1 cellular context compared by ENCODE assay signal in the genomic region with DNA sequence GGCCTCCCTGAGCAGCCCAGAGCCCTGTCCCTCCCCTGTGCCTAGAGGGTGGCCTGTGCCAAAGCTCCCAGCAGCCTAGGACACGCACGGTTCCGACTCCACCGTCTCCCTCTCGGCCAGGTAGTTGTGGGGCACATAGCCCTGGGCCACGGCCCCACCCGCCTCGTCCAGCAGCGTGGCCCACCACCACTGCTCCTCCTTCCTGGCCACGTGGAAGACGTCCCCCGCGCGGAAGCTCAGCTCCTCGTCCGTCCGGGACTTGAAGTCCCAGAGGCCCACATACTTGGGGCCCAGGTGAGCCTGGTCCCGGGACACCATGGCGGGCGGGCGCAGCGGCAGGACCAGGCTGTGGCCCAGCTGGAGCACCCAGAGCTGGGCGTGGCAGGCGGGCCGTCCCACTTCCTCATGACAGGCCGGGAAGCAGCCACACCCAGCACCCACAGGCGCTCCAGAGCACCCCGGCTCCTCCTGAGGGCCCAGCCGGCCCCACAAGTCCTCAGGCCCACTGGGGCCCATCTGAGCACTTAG.
TF ChIP-seq lines count a peak whose summit lies in the region.

Gene PTK6, minus strand, starts transcription at position 380 of the 528 bp plus-strand sequence. Its CDS starts 62 bp downstream, at position 318.

TF ChIP-seq in HepG2, 621 proteins besides CTCF, POLR2A, EP300 and RAD21:
- TF ChIP-seq ZBTB38 (CRISPR knock-in tag; IDR thresholded peaks at IDR 0.05) (peak; percentile 57; the same call in 1 of the 2 replicates), HINFP (CRISPR knock-in tag; IDR thresholded peaks at IDR 0.05; ENCODE audit: low read depth) (no peak), MED8 (CRISPR knock-in tag; IDR thresholded peaks at IDR 0.05; ENCODE audit: insufficient replicate concordance) (peak; percentile 32), ZNF274 (CRISPR knock-in tag; IDR thresholded peaks at IDR 0.05) (peak; percentile 54; the same call in 1 of the 2 replicates), ZNF572 (CRISPR knock-in tag; IDR thresholded peaks at IDR 0.05) (0 out of 2 replicates have a peak, but pooled peaks have one; percentile 40), ZNF354B (CRISPR knock-in tag; IDR thresholded peaks at IDR 0.05) (no peak), CBFB (CRISPR knock-in tag; IDR thresholded peaks at IDR 0.05) (0 out of 2 replicates have a peak, but pooled peaks have one; percentile 31), ZNF547 (CRISPR knock-in tag; IDR thresholded peaks at IDR 0.05) (0 out of 2 replicates have a peak, but pooled peaks have one; percentile 3), ZNF225 (CRISPR knock-in tag; IDR thresholded peaks at IDR 0.05) (no peak), ZNF772 (CRISPR knock-in tag; IDR thresholded peaks at IDR 0.05) (no peak), NCOR1 (IDR thresholded peaks at IDR 0.05; ENCODE audit: borderline replicate concordance, low read length) (no peak), ZNF333 (CRISPR knock-in tag; IDR thresholded peaks at IDR 0.05; ENCODE audit: borderline replicate concordance) (peak; percentile 75), RXRA (CRISPR knock-in tag; IDR thresholded peaks at IDR 0.05) (0 out of 2 replicates have a peak, but pooled peaks have one; percentile 32), ZNF235 (CRISPR knock-in tag; IDR thresholded peaks at IDR 0.05; ENCODE audit: borderline replicate concordance) (0 out of 2 replicates have a peak, but pooled peaks have one; percentile 60), SNAPC4 (CRISPR knock-in tag; IDR thresholded peaks at IDR 0.05) (no peak), SP2 (CRISPR knock-in tag; IDR thresholded peaks at IDR 0.05) (0 out of 2 replicates have a peak, but pooled peaks have one; percentile 10), ZNF619 (CRISPR knock-in tag; IDR thresholded peaks at IDR 0.05) (0 out of 2 replicates have a peak, but pooled peaks have one; percentile 5), CSRNP1 (CRISPR knock-in tag; IDR thresholded peaks at IDR 0.05) (no peak), ARID2 (CRISPR knock-in tag; IDR thresholded peaks at IDR 0.05; ENCODE audit: borderline replicate concordance) (no peak), NONO (IDR thresholded peaks at IDR 0.05) (no peak), NONO (CRISPR knock-in tag; conservative IDR thresholded peaks at IDR 0.05) (0 out of 2 replicates have a peak, but pooled peaks have one; percentile 3), ATF7 (IDR thresholded peaks at IDR 0.05) (no peak), ATF7 (CRISPR knock-in tag; IDR thresholded peaks at IDR 0.05) (0 out of 2 replicates have a peak, but pooled peaks have one; percentile 8), ZNF891 (CRISPR knock-in tag; IDR thresholded peaks at IDR 0.05) (0 out of 2 replicates have a peak, but pooled peaks have one; percentile 52), ZNF484 (CRISPR knock-in tag; IDR thresholded peaks at IDR 0.05; ENCODE audit: borderline replicate concordance, low read depth) (no peak), CENPT (CRISPR knock-in tag; IDR thresholded peaks at IDR 0.05; ENCODE audit: low read depth) (no peak), XBP1 (CRISPR knock-in tag; IDR thresholded peaks at IDR 0.05) (no peak), NRL (CRISPR knock-in tag; IDR thresholded peaks at IDR 0.05; ENCODE audit: borderline replicate concordance) (0 out of 2 replicates have a peak, but pooled peaks have one; percentile 48), ZNF776 (CRISPR knock-in tag; IDR thresholded peaks at IDR 0.05) (peak; percentile 61; the same call in 1 of the 2 replicates)
- TF ChIP-seq, protein P1, sequence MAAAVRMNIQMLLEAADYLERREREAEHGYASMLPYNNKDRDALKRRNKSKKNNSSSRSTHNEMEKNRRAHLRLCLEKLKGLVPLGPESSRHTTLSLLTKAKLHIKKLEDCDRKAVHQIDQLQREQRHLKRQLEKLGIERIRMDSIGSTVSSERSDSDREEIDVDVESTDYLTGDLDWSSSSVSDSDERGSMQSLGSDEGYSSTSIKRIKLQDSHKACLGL (CRISPR knock-in tag; IDR thresholded peaks at IDR 0.05), result peak; percentile 14; the same call in 1 of the 2 replicates
- TF ChIP-seq, protein P2, sequence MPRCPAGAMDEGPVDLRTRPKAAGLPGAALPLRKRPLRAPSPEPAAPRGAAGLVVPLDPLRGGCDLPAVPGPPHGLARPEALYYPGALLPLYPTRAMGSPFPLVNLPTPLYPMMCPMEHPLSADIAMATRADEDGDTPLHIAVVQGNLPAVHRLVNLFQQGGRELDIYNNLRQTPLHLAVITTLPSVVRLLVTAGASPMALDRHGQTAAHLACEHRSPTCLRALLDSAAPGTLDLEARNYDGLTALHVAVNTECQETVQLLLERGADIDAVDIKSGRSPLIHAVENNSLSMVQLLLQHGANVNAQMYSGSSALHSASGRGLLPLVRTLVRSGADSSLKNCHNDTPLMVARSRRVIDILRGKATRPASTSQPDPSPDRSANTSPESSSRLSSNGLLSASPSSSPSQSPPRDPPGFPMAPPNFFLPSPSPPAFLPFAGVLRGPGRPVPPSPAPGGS (CRISPR knock-in tag; IDR thresholded peaks at IDR 0.05), result peak; percentile 18; the same call in 1 of the 2 replicates
